Comparison of ENCODE assay signal across 8 cellular contexts in the genomic region with DNA sequence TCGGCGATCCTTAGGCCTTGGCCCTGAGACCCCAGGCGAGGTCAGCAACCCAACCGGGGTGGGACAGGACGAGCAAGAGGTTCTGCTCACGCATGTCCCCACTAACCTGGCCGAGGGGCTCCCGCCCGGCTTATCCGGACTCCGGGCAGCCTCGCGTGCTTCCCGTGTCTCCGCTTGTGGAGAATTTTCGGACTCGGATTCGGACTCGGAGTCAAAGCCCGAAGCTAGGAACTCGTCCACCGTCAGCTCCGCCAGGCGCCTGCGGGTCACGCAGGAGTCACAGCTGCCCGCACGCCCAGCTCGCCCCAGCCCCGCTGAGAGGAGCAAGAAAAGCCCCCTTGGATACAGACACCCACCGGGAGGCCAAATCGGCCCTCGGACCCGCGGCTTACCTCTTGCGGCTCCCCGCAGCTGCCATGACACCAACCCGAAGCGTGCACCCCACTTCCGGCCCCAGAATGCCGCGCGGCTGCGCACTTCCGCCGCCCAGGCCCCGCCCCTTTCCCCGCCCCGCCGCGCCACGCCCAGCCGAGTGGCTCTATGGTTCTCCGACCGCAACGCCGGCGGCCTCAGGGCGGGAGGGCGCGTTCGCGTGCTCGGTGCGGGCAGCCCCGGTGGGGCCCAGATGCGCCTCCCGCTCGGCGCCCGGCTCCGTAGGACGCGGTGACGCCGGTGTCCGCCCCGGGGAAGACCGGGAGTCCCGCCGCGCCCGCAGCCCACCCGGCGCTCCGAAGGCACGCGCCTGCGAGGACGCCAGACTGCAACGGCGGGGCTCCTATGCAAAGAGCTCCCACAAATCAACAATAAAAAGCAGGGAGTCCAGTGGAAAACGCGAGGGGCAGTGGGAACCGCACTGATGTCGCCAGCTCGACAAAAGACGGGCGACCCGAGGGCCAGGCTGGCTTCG. TPM values are rescaled to one million over a fixed set of nuclear protein-coding genes. Genes with fewer than 3 reads are reported as not detected.
A peak's percentile ranks its signal among the peaks of the same experiment; 100 is the strongest.
DNase-seq lines count a peak whose midpoint lies in the region; ATAC-seq and TF ChIP-seq lines count a peak whose summit lies in the region.

A gene (minus strand): TSS at position 434 of the 907 bp plus-strand sequence. CDS start 16 bp downstream, at position 418.

- 18% methylated on average over 32 of the region's 101 CpGs for WGBS in mammary epithelial cell (ENCODE audit: low coverage, missing lambda C conversion rate)

- no peak for TF ChIP-seq CTCF in WI38 (IDR thresholded peaks at IDR 0.05; ENCODE audit: low read depth, low read length)
- no peak for TF ChIP-seq CTCF in mammary epithelial cell (conservative IDR thresholded peaks at IDR 0.05 in 1 of 2, IDR thresholded peaks at IDR 0.05 in 1 of 2; ENCODE audit: extremely low read depth in 1 of 2, insufficient read depth in 1 of 2, low read depth in 1 of 2, low read length in 2 of 2)

- no peaks in the 10 kb centered on the region for H3K27me3 ChIP-seq in mammary epithelial cell (ENCODE audit: insufficient read depth, low read length)

- intact Hi-C loops in mammary epithelial cell (cut with micrococcal nuclease) = no loop called here

- peaks cover 37% of the 10 kb centered on the region for H3K79me2 ChIP-seq in mammary epithelial cell (ENCODE audit: insufficient read depth, low read length)

- peak; percentile 58 for ATAC-seq in HG03045 (IDR thresholded peaks at IDR 0.05; ENCODE audit: unreplicated experiment)

- H4K20me1 ChIP-seq in mammary epithelial cell (ENCODE audit: insufficient read depth, low read length) = no peaks in the 10 kb centered on the region

- H3K4me2 ChIP-seq in mammary epithelial cell (ENCODE audit: insufficient read depth, low read depth, low read length) = peak within 1 kb of the TSS; percentile 66

- H3K27ac ChIP-seq in mammary epithelial cell (ENCODE audit: insufficient read depth, low read depth, low read length) = peak within 1 kb of the TSS; percentile 17

- dilution Hi-C loops in mammary epithelial cell (cut with HindIII; ENCODE audit: low sequenced_read_pairs) = no loop called here

- peak within 1 kb of the TSS; percentile 72 for H3K9ac ChIP-seq in mammary epithelial cell (ENCODE audit: insufficient read depth, low read length)

- H3K27ac Mint-ChIP-seq in immature natural killer cell = peak within 1 kb of the TSS; percentile 65 to 89 (median 71)

- H2AFZ ChIP-seq in mammary epithelial cell (ENCODE audit: low read depth, low read length) = peak within 1 kb of the TSS; percentile 89

- TSS peak; percentile 71 for BruUV-seq in mammary epithelial cell (replicated peaks; lab: Mats Ljungman, UMichigan)

- in situ Hi-C loops in mammary epithelial cell (cut with MboI; ENCODE audit: low sequenced_read_pairs in 2 of 2) = no loop called here

- H3K9me3 Mint-ChIP-seq in immature natural killer cell = no peaks in the 10 kb centered on the region

- H3K4me3 ChIP-seq in WI38 (ENCODE audit: low read depth, low read length) (peak within 1 kb of the TSS; percentile 99), mammary epithelial cell (replicated peaks in 1 of 3; ENCODE audit: insufficient read depth in 1 of 3, low read depth in 2 of 3, low read length in 3 of 3) (peak within 1 kb of the TSS; percentile 76 to 95 (median 94))

- H3K36me3 Mint-ChIP-seq in immature natural killer cell = peaks cover 5 to 14% (median 7%) of the 10 kb centered on the region in 3 donors

- H3K4me3 Mint-ChIP-seq in immature natural killer cell = peak within 1 kb of the TSS; percentile 88 to 95 (median 92)

- H3K36me3 ChIP-seq in mammary epithelial cell (ENCODE audit: insufficient read depth, low read length) = no peaks in the 10 kb centered on the region

- peaks cover 25 to 28% of the 10 kb centered on the region in 2 donors for H3K4me1 Mint-ChIP-seq in immature natural killer cell

- no peaks in the 10 kb centered on the region for H3K9me3 ChIP-seq in mammary epithelial cell (replicated peaks; ENCODE audit: insufficient read depth, low read length)

- H3K4me1 ChIP-seq in mammary epithelial cell (ENCODE audit: insufficient read depth, low read length) = peaks cover 15% of the 10 kb centered on the region

- H3K27me3 Mint-ChIP-seq in immature natural killer cell (ENCODE audit: low read depth in 3 of 3) = peaks cover 4 to 12% (median 6%) of the 10 kb centered on the region in 3 donors

- CTCF ChIA-PET in mammary epithelial cell (lab: Charles Lee; ENCODE audit: low non-redundant PET) = no interaction called here

- DNase-seq in NCI-H1436 (lab: John Stamatoyannopoulos, UW) (peak; percentile 82), NCI-H1436 treated with DMSO at 0.1 percent for 48 hours (lab: John Stamatoyannopoulos, UW) (no peak), NCI-H2227 (lab: John Stamatoyannopoulos, UW; ENCODE audit: unreplicated experiment) (peak; percentile 93), mammary epithelial cell (peak; percentile 89), immature natural killer cell (peak; percentile 89 to 93 (median 91))
- DNase-seq in stimulated activated CD4-positive, alpha-beta T cell treated with anti-CD3 and anti-CD28 coated beads, Interleukin-12 subunit alpha, Interleukin-12 subunit beta, amount 100 ng/mL, for 24 hours (ENCODE audit: low read depth in 2 of 2) = peak; percentile 97 to 98

RNA-seq across cellular contexts. Expression of the gene that starts here (rescaled TPM):
- 100 to 1,000 TPM in 1 of 2 donors, 10 to 100 TPM in 1; 62.0 to 124 TPM for total RNA-seq in mammary epithelial cell
- polyA plus RNA-seq in mammary epithelial cell (84.6 TPM), immature natural killer cell (10 to 100 TPM; 48.2 to 69.8 (median 53.5) TPM)
- polyA minus RNA-seq in mammary epithelial cell = 96.0 TPM
